14 cellular contexts compared by ENCODE assay signal in the genomic region with DNA sequence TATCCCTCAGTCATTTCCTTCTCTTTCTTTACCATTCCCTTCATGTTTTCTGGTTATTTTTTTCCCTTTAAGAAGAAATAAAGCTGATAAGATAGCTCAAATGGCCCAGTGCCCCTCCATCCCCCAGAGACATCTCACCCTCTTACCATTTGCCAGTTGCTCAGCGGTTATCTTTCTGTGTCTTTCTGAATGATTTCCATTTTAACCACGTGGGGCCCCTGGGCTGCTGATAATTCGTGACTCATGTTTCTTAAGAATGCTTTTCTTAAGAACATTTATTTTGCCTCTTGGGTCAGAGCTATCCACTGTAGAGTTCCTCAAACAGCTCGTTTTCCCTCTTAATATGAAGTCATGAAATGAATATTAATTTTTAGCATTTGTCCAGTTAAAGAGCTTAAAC.
DNase-seq lines count a peak whose midpoint lies in the region; FAIRE-seq lines count a peak whose summit lies in the region.
"Had no signal": no experiment of that assay in that cellular context is flagged by ENCODE, and none has a peak within 500 bp of the region (broad histone marks: within the 10 kb centered on the region; RNA-seq: fewer than 3 reads in every experiment).

No MANE protein-coding gene starts in this region.

- peaks cover 10% of the 10 kb centered on the region for H3K4me1 Mint-ChIP-seq in activated naive CD4-positive, alpha-beta T cell treated with anti-CD3 and anti-CD28 coated beads, Interleukin-2, amount 10 ng/mL, durations not matched to agents 7 days and 5 days

- H3K27ac Mint-ChIP-seq in activated naive CD4-positive, alpha-beta T cell treated with anti-CD3 and anti-CD28 coated beads, Interleukin-2, amount 10 ng/mL, durations not matched to agents 7 days and 5 days, result no peak overlapping the region
- H3K27ac Mint-ChIP-seq: effector memory CD8-positive, alpha-beta T cell had no signal

- no peaks in the 10 kb centered on the region for H3K36me3 Mint-ChIP-seq in activated naive CD4-positive, alpha-beta T cell treated with anti-CD3 and anti-CD28 coated beads, Interleukin-2, amount 10 ng/mL, durations not matched to agents 7 days and 5 days

- H3K27me3 Mint-ChIP-seq in activated naive CD4-positive, alpha-beta T cell treated with anti-CD3 and anti-CD28 coated beads, Interleukin-2, amount 10 ng/mL, durations not matched to agents 7 days and 5 days, result peaks cover 6% of the 10 kb centered on the region

- CTCF ChIA-PET in activated naive CD4-positive, alpha-beta T cell treated with anti-CD3 and anti-CD28 coated beads, Interleukin-2, amount 10 ng/mL, durations not matched to agents 7 days and 5 days (lab: Charles Lee), result interaction anchor here (1.7 kb wide), 1 partner anchor 438 kb away, joined by 4 read pairs; no protein-coding TSS in a partner anchor

- no peak for FAIRE-seq in urothelium cell line (lab: Jason Lieb, UNC)
- FAIRE-seq: H1 had no signal

- no peaks in the 10 kb centered on the region for H3K9me3 Mint-ChIP-seq in activated naive CD4-positive, alpha-beta T cell treated with anti-CD3 and anti-CD28 coated beads, Interleukin-2, amount 10 ng/mL, durations not matched to agents 7 days and 5 days
- H3K9me3 Mint-ChIP-seq: effector memory CD8-positive, alpha-beta T cell had no signal

- DNase-seq in stimulated activated CD4-positive, alpha-beta T cell treated with anti-CD3 and anti-CD28 coated beads, Interleukin-1b, Interleukin-23, amount 100 ng/mL, for 48 hours, result peak; percentile 11
- DNase-seq in stimulated activated CD4-positive, alpha-beta T cell treated with anti-CD3 and anti-CD28 coated beads, Interleukin-2, amount 100 ng/mL, for 48 hours, result no peak
- DNase-seq in amniotic epithelial cell (ENCODE audit: low read depth) (peak; percentile 83), iris pigment epithelial cell (ENCODE audit: low read depth) (peak; percentile 45), urothelium cell line (ENCODE audit: low spot score) (peak; percentile 16), NCI-H446 (lab: John Stamatoyannopoulos, UW) (no peak), cerebellum (ENCODE audit: low spot score) (no peak)
- no peak for DNase-seq in activated naive CD4-positive, alpha-beta T cell treated with anti-CD3 and anti-CD28 coated beads, Interleukin-2, amount 10 ng/mL, durations not matched to agents 7 days and 5 days
- DNase-seq: DMS79 treated with DMSO at 0.1 percent for 48 hours; effector memory CD8-positive, alpha-beta T cell; glutamatergic neuron; NCI-H1092; NCI-H510A had no signal

- H3K4me3 Mint-ChIP-seq in activated naive CD4-positive, alpha-beta T cell treated with anti-CD3 and anti-CD28 coated beads, Interleukin-2, amount 10 ng/mL, durations not matched to agents 7 days and 5 days, result no peak overlapping the region
- H3K4me3 Mint-ChIP-seq: effector memory CD8-positive, alpha-beta T cell had no signal

Comparison
In these comparisons a context has a peak if more than half of its experiments do, and no peak if none do; other contexts are left out.
1. DNase-seq: peak in stimulated activated CD4-positive, alpha-beta T cell treated with anti-CD3 and anti-CD28 coated beads, Interleukin-1b, Interleukin-23, amount 100 ng/mL, for 48 hours (single experiment), amniotic epithelial cell (single experiment), iris pigment epithelial cell (single experiment) and urothelium cell line (single experiment); none in stimulated activated CD4-positive, alpha-beta T cell treated with anti-CD3 and anti-CD28 coated beads, Interleukin-2, amount 100 ng/mL, for 48 hours (0 of 2), activated naive CD4-positive, alpha-beta T cell treated with anti-CD3 and anti-CD28 coated beads, Interleukin-2, amount 10 ng/mL, durations not matched to agents 7 days and 5 days (single experiment), NCI-H446 (0 of 2) and cerebellum (single experiment).